Comparison of ENCODE assay signal across 1 cellular context in the genomic region with DNA sequence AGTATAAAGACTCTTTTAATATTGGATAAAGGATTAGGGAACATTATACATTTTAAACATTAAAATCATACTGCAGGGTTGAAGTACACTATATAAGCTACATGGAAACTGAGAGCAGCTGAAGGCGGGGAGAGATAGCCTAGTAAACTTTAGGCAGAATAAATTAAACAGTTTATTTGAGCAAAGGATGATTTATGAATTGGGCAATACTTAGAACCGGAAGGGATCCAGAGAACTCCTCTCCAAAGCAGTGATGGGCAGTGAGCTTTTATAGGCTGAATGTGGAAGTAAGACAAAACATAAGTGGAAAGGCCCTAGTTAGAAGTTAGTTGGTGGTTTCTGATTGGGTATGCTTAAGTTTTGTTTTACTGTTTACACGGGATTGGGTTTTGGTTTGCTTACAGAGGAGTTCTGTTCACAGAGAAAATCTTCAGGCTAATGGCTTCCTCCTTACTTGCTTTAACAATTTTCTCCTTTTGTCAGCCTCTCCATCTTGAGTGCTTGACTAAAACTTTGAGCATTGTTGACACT.
TF ChIP-seq lines count a peak whose summit lies in the region.

No MANE protein-coding gene starts in this region.

TF ChIP-seq in GM23338, 12 proteins besides CTCF, POLR2A, EP300 and RAD21 (continued from another document):
- TF ChIP-seq, protein P1, sequence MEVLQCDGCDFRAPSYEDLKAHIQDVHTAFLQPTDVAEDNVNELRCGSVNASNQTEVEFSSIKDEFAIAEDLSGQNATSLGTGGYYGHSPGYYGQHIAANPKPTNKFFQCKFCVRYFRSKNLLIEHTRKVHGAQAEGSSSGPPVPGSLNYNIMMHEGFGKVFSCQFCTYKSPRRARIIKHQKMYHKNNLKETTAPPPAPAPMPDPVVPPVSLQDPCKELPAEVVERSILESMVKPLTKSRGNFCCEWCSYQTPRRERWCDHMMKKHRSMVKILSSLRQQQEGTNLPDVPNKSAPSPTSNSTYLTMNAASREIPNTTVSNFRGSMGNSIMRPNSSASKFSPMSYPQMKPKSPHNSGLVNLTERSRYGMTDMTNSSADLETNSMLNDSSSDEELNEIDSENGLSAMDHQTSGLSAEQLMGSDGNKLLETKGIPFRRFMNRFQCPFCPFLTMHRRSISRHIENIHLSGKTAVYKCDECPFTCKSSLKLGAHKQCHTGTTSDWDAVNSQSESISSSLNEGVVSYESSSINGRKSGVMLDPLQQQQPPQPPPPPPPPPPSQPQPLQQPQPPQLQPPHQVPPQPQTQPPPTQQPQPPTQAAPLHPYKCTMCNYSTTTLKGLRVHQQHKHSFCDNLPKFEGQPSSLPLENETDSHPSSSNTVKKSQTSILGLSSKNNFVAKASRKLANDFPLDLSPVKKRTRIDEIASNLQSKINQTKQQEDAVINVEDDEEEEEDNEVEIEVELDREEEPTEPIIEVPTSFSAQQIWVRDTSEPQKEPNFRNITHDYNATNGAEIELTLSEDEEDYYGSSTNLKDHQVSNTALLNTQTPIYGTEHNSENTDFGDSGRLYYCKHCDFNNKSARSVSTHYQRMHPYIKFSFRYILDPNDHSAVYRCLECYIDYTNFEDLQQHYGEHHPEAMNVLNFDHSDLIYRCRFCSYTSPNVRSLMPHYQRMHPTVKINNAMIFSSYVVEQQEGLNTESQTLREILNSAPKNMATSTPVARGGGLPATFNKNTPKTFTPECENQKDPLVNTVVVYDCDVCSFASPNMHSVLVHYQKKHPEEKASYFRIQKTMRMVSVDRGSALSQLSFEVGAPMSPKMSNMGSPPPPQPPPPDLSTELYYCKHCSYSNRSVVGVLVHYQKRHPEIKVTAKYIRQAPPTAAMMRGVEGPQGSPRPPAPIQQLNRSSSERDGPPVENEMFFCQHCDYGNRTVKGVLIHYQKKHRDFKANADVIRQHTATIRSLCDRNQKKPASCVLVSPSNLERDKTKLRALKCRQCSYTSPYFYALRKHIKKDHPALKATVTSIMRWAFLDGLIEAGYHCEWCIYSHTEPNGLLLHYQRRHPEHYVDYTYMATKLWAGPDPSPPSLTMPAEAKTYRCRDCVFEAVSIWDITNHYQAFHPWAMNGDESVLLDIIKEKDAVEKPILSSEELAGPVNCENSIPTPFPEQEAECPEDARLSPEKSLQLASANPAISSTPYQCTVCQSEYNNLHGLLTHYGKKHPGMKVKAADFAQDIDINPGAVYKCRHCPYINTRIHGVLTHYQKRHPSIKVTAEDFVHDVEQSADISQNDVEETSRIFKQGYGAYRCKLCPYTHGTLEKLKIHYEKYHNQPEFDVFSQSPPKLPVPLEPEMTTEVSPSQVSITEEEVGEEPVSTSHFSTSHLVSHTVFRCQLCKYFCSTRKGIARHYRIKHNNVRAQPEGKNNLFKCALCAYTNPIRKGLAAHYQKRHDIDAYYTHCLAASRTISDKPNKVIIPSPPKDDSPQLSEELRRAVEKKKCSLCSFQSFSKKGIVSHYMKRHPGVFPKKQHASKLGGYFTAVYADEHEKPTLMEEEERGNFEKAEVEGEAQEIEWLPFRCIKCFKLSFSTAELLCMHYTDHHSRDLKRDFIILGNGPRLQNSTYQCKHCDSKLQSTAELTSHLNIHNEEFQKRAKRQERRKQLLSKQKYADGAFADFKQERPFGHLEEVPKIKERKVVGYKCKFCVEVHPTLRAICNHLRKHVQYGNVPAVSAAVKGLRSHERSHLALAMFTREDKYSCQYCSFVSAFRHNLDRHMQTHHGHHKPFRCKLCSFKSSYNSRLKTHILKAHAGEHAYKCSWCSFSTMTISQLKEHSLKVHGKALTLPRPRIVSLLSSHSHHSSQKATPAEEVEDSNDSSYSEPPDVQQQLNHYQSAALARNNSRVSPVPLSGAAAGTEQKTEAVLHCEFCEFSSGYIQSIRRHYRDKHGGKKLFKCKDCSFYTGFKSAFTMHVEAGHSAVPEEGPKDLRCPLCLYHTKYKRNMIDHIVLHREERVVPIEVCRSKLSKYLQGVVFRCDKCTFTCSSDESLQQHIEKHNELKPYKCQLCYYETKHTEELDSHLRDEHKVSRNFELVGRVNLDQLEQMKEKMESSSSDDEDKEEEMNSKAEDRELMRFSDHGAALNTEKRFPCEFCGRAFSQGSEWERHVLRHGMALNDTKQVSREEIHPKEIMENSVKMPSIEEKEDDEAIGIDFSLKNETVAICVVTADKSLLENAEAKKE (CRISPR knock-in tag; IDR thresholded peaks at IDR 0.05): no peak
- no peak for TF ChIP-seq JUNB (IDR thresholded peaks at IDR 0.05; ENCODE audit: unreplicated experiment)
